Comparison of ENCODE assay signal across 1 cellular context in genomic region chr22:21827628-21828267, GRCh38.
TF ChIP-seq lines count a peak whose summit lies in the region.

No MANE protein-coding gene starts in this region.

TF ChIP-seq in K562, 482 proteins besides CTCF, POLR2A, EP300 and RAD21:
- TF ChIP-seq EZH2 (IDR thresholded peaks at IDR 0.05; ENCODE audit: borderline replicate concordance, low read depth, low read length) = no peak
- 0 out of 2 replicates have a peak, but pooled peaks have one; percentile 48 for TF ChIP-seq NR1H2 (CRISPR knock-in tag; IDR thresholded peaks at IDR 0.05)
- TF ChIP-seq ZNF217 (CRISPR knock-in tag; IDR thresholded peaks at IDR 0.05) = peak; percentile 77; the same call in 1 of the 2 replicates
- TF ChIP-seq ETV6 (IDR thresholded peaks at IDR 0.05; ENCODE audit: borderline replicate concordance in 1 of 2, low read depth in 2 of 2, low read length in 1 of 2) = no peak
- TF ChIP-seq ETV6 (CRISPR knock-in tag; IDR thresholded peaks at IDR 0.05; ENCODE audit: borderline replicate concordance) = 0 out of 2 replicates have a peak, but pooled peaks have one; percentile 19
- TF ChIP-seq ZNF609 (CRISPR knock-in tag; IDR thresholded peaks at IDR 0.05; ENCODE audit: borderline replicate concordance) = 0 out of 2 replicates have a peak, but pooled peaks have one; percentile 67
- no peak for TF ChIP-seq LCOR (CRISPR knock-in tag; IDR thresholded peaks at IDR 0.05)
- 0 out of 2 replicates have a peak, but pooled peaks have one; percentile 32 for TF ChIP-seq GATA2 (CRISPR knock-in tag; IDR thresholded peaks at IDR 0.05)
- TF ChIP-seq RERE (CRISPR knock-in tag; IDR thresholded peaks at IDR 0.05; ENCODE audit: borderline replicate concordance) = no peak
- no peak for TF ChIP-seq TOE1 (IDR thresholded peaks at IDR 0.05; ENCODE audit: borderline replicate concordance)
- TF ChIP-seq TOE1 (CRISPR knock-in tag; IDR thresholded peaks at IDR 0.05; ENCODE audit: borderline replicate concordance, low read depth) = 0 out of 2 replicates have a peak, but pooled peaks have one; percentile 30
- TF ChIP-seq E2F4 (CRISPR knock-in tag; IDR thresholded peaks at IDR 0.05; ENCODE audit: low read depth) = 0 out of 2 replicates have a peak, but pooled peaks have one; percentile 36
- TF ChIP-seq E2F5 (CRISPR knock-in tag; IDR thresholded peaks at IDR 0.05) = peak; percentile 89; the same call in 1 of the 2 replicates
- 0 out of 2 replicates have a peak, but pooled peaks have one; percentile 20 for TF ChIP-seq FOXK1 (CRISPR knock-in tag; IDR thresholded peaks at IDR 0.05; ENCODE audit: borderline replicate concordance)
